In the genomic region with DNA sequence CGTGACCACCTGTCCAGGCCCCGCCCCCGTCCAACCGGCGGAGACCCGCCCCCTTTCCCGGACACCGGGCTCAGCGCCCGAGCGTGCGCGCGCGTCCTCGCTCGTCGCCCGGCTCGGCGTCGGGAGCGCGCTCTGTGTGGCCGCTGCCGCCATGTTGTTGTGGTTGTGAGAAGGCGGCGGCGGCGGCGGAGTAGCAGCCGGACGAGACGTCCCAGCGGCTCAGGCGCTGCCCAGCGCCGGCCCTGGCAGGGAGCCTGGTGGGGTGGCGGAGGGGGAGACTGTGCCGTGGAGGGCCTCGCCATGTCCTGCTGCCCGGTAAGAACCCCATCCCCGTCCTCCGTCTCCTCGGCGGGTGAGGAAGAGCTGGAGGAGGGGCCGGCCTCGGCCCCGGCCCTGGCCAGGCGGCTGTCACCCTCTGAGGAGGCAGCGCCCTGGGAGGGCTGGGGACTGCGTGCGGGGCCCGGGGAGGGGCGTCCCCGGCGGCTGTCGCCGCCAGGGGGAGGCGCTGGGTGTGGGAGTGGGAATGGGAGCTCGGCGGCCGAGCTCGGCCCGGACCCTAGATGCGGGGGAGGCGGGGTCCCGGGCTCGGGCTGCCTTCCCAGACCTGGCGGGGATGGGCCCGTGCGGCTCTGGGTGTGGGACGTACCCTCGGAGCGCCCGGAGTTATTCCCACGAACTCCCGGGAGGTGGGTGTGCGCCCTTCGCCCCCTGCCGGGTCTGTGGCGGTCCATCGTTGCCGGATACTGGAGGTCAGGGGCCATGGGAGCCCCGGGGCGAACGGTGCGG, we compare ENCODE assay signal across 8 cellular contexts. TPM values are rescaled to one million over a fixed set of nuclear protein-coding genes. Genes with fewer than 3 reads are reported as not detected.
A peak's percentile ranks its signal among the peaks of the same experiment; 100 is the strongest.
DNase-seq lines count a peak whose midpoint lies in the region; ATAC-seq and TF ChIP-seq lines count a peak whose summit lies in the region.

MTMR3 (plus strand) TSS at position 130 of the 786 bp plus-strand sequence. CDS start 87,886 bp downstream, outside the sequence.

- H3K27ac ChIP-seq in fibroblast of lung (ENCODE audit: insufficient read depth, low read length): peak within 1 kb of the TSS; percentile 66

- peak within 1 kb of the TSS; percentile 81 for H3K4me3 ChIP-seq in Caco-2 (ENCODE audit: low read depth, low read length)
- peak within 1 kb of the TSS; percentile 73 to 95 (median 76) for H3K4me3 ChIP-seq in fibroblast of lung (replicated peaks in 1 of 4; ENCODE audit: control extremely low read depth in 1 of 4, insufficient read depth in 1 of 4, low read depth in 3 of 4, low read length in 4 of 4)

- no peaks in the 10 kb centered on the region for H3K36me3 ChIP-seq in Caco-2 (ENCODE audit: control insufficient read depth, insufficient read depth, low read length)
- no peaks in the 10 kb centered on the region for H3K36me3 ChIP-seq in fibroblast of lung (ENCODE audit: control insufficient read depth, insufficient read depth, low read length)

- no peak within 1 kb of the TSS for H3K27ac Mint-ChIP-seq in Caco-2 (ENCODE audit: unreplicated experiment)
- H3K27ac Mint-ChIP-seq in naive thymus-derived CD8-positive, alpha-beta T cell: peak within 1 kb of the TSS; percentile 6 to 93 (median 88)
- peak within 1 kb of the TSS; percentile 93 for H3K27ac Mint-ChIP-seq in stimulated activated naive B cell treated with anti-CD40 and anti-IgM and Interleukin-4, amounts not matched to agents 10 μg/mL and 1 μg/mL and 100 μg/mL, for 72 hours

- peak within 1 kb of the TSS; percentile 74 for H3K4me3 Mint-ChIP-seq in Caco-2 (ENCODE audit: unreplicated experiment)
- peak within 1 kb of the TSS; percentile 59 to 93 (median 88) for H3K4me3 Mint-ChIP-seq in naive thymus-derived CD8-positive, alpha-beta T cell
- H3K4me3 Mint-ChIP-seq in stimulated activated naive B cell treated with anti-CD40 and anti-IgM and Interleukin-4, amounts not matched to agents 10 μg/mL and 1 μg/mL and 100 μg/mL, for 72 hours: peak within 1 kb of the TSS; percentile 83 to 94

- no peaks in the 10 kb centered on the region for H3K9me3 Mint-ChIP-seq in Caco-2 (ENCODE audit: unreplicated experiment)
- no peaks in the 10 kb centered on the region for H3K9me3 Mint-ChIP-seq in naive thymus-derived CD8-positive, alpha-beta T cell
- peaks cover 0 to 2% of the 10 kb centered on the region in 2 donors for H3K9me3 Mint-ChIP-seq in stimulated activated naive B cell treated with anti-CD40 and anti-IgM and Interleukin-4, amounts not matched to agents 10 μg/mL and 1 μg/mL and 100 μg/mL, for 72 hours

- H3K27me3 ChIP-seq in Caco-2 (replicated peaks; ENCODE audit: control insufficient read depth, insufficient read depth, low read length): no peaks in the 10 kb centered on the region
- H3K27me3 ChIP-seq in fibroblast of lung (ENCODE audit: control insufficient read depth, insufficient read depth, low read length): no peaks in the 10 kb centered on the region

- peak; percentile 93 to 97 for DNase-seq in Caco-2
- DNase-seq in RKO (ENCODE audit: low spot score): peak; percentile 81
- peak; percentile 82 to 85 for DNase-seq in activated T-helper 1 cell treated with anti-CD3 and anti-CD28 coated beads, Interleukin-2, amount 50 U/mL, for 16 hours (ENCODE audit: low read depth in 1 of 2, low spot score in 1 of 2)
- DNase-seq in fibroblast of lung (ENCODE audit: low read depth in 2 of 2): peak; percentile 84 to 88
- peak; percentile 77 to 91 (median 85) for DNase-seq in naive thymus-derived CD8-positive, alpha-beta T cell
- DNase-seq in stimulated activated naive B cell treated with anti-CD40 and anti-IgM and Interleukin-4, amounts not matched to agents 10 μg/mL and 1 μg/mL and 100 μg/mL, for 72 hours: peak; percentile 93

- intact Hi-C loops in Caco-2 (cut with micrococcal nuclease; ENCODE audit: unreplicated experiment): loop anchor here (1.0 to 5.0 kb wide), 2 partner anchors 122 to 204 kb away; no protein-coding TSS in a partner anchor

- H3K4me1 ChIP-seq in Caco-2 (0 out of 2 replicates have a peak, but pooled peaks cover 3% of the 10 kb centered on the region), fibroblast of lung (ENCODE audit: control insufficient read depth, extremely low read depth, insufficient read depth, low read length) (no peaks in the 10 kb centered on the region)

- peak; percentile 72 for ATAC-seq in GM21381 (IDR thresholded peaks at IDR 0.05; ENCODE audit: unreplicated experiment)
- peak; percentile 81 to 86 for ATAC-seq in naive thymus-derived CD8-positive, alpha-beta T cell
- peak; percentile 93 for ATAC-seq in stimulated activated naive B cell treated with anti-CD40 and anti-IgM and Interleukin-4, amounts not matched to agents 10 μg/mL and 1 μg/mL and 100 μg/mL, for 72 hours (replicated peaks)

- TF ChIP-seq EP300 in Ishikawa (IDR thresholded peaks at IDR 0.05; ENCODE audit: borderline replicate concordance): no peak

- peaks cover 38% of the 10 kb centered on the region for H3K79me2 ChIP-seq in fibroblast of lung (ENCODE audit: control insufficient read depth, insufficient read depth, low read length)

- TF ChIP-seq RAD21 in Ishikawa (IDR thresholded peaks at IDR 0.05; ENCODE audit: low read depth): 0 out of 2 replicates have a peak, but pooled peaks have one; percentile 6

- BruUV-seq in Caco-2 (replicated peaks; lab: Mats Ljungman, UMichigan): no TSS peak

- H4K20me1 ChIP-seq in fibroblast of lung (ENCODE audit: control insufficient read depth, extremely low read depth, insufficient read depth, low read length): no peaks in the 10 kb centered on the region

- H3K9me3 ChIP-seq in Caco-2: no peaks in the 10 kb centered on the region
- no peaks in the 10 kb centered on the region for H3K9me3 ChIP-seq in fibroblast of lung (ENCODE audit: control insufficient read depth, insufficient read depth, low read depth, low read length)

- H3K9ac ChIP-seq in fibroblast of lung (ENCODE audit: insufficient read depth, low read length): peak within 1 kb of the TSS; percentile 85

- H3K4me1 Mint-ChIP-seq in Caco-2 (ENCODE audit: low read depth, unreplicated experiment): no peaks in the 10 kb centered on the region
- peaks cover 3 to 9% (median 7%) of the 10 kb centered on the region in 4 donors for H3K4me1 Mint-ChIP-seq in naive thymus-derived CD8-positive, alpha-beta T cell
- H3K4me1 Mint-ChIP-seq in stimulated activated naive B cell treated with anti-CD40 and anti-IgM and Interleukin-4, amounts not matched to agents 10 μg/mL and 1 μg/mL and 100 μg/mL, for 72 hours: peaks cover 6 to 17% of the 10 kb centered on the region in 2 donors

- H3K36me3 Mint-ChIP-seq in Caco-2 (ENCODE audit: insufficient read depth, unreplicated experiment): no peaks in the 10 kb centered on the region
- H3K36me3 Mint-ChIP-seq in naive thymus-derived CD8-positive, alpha-beta T cell: no peaks in the 10 kb centered on the region
- H3K36me3 Mint-ChIP-seq in stimulated activated naive B cell treated with anti-CD40 and anti-IgM and Interleukin-4, amounts not matched to agents 10 μg/mL and 1 μg/mL and 100 μg/mL, for 72 hours: peaks cover 0 to 1% of the 10 kb centered on the region in 2 donors

- no peaks in the 10 kb centered on the region for H3K27me3 Mint-ChIP-seq in Caco-2 (ENCODE audit: insufficient read depth, unreplicated experiment)
- H3K27me3 Mint-ChIP-seq in naive thymus-derived CD8-positive, alpha-beta T cell: no peaks in the 10 kb centered on the region
- no peaks in the 10 kb centered on the region for H3K27me3 Mint-ChIP-seq in stimulated activated naive B cell treated with anti-CD40 and anti-IgM and Interleukin-4, amounts not matched to agents 10 μg/mL and 1 μg/mL and 100 μg/mL, for 72 hours

- TF ChIP-seq CTCF in Caco-2 (IDR thresholded peaks at IDR 0.05; ENCODE audit: insufficient read depth in 1 of 2, low read depth in 1 of 2, low read length in 1 of 2, severe bottlenecking in 1 of 2, unreplicated experiment in 1 of 2) (peak; percentile 47 to 57), fibroblast of lung (conservative IDR thresholded peaks at IDR 0.05 in 1 of 2, IDR thresholded peaks at IDR 0.05 in 1 of 2; ENCODE audit: low read depth in 1 of 2, low read length in 2 of 2) (peak; percentile 11 to 42)

- H3K4me2 ChIP-seq in fibroblast of lung (ENCODE audit: extremely low read depth, insufficient read depth, low read length): peak within 1 kb of the TSS; percentile 70

- H2AFZ ChIP-seq in fibroblast of lung (ENCODE audit: low read length): peak within 1 kb of the TSS; percentile 80

- POLR2A ChIA-PET in Caco-2 (lab: Charles Lee): interaction anchor here (0.6 to 1.2 kb wide), 11 partner anchors 21 to 502 kb away, joined by 5 to 13 read pairs (median 7); partner anchors contain the start of genes ASCC2 and THOC5
- POLR2A ChIA-PET in naive thymus-derived CD8-positive, alpha-beta T cell (lab: Charles Lee): interaction anchor here (0.6 to 1.6 kb wide), 9 partner anchors 13 to 1799 kb away, joined by 3 to 7 read pairs (median 4); partner anchors contain the start of gene ASCC2

- CTCF ChIA-PET in Caco-2 (lab: Charles Lee): interaction anchor here (0.6 to 1.7 kb wide), 24 partner anchors 10 to 530 kb away, joined by 3 to 18 read pairs (median 4); partner anchors contain the start of gene ASCC2

TF ChIP-seq in Ishikawa, 13 proteins besides CTCF, POLR2A, EP300 and RAD21 (continues in another document):
- TF ChIP-seq USF1 (IDR thresholded peaks at IDR 0.05): no peak
- TF ChIP-seq EGR1 (IDR thresholded peaks at IDR 0.05): no peak; the same call in 1 of the 2 replicates

RNA-seq across cellular contexts. Expression of gene MTMR3, which starts in this region (rescaled TPM):
- total RNA-seq in Caco-2 (2022): 27.3 and 30.2 TPM in 2 replicates
- total RNA-seq in fibroblast of lung: 23.4 and 31.2 TPM in 2 replicates
- 15.0 and 18.1 TPM in 2 replicates for polyA plus RNA-seq in fibroblast of lung
- 12.2 and 13.3 TPM in 2 replicates for polyA plus RNA-seq in fibroblast of lung (2012)
- polyA minus RNA-seq in fibroblast of lung (ENCODE audit: low replicate concordance): 38.7 and 88.7 TPM in 2 replicates
- 10 to 100 TPM; 61.4 to 68.7 TPM for total RNA-seq in naive thymus-derived CD8-positive, alpha-beta T cell
- polyA plus RNA-seq in naive thymus-derived CD8-positive, alpha-beta T cell: 10 to 100 TPM; 13.4 to 20.9 (median 14.9) TPM

Comparison
In these comparisons a context has a peak if more than half of its experiments do, and no peak if none do; other contexts are left out.
1. Peak in every context shown above with its lines: DNase-seq, ATAC-seq, H3K4me3 ChIP-seq and H3K27ac ChIP-seq.